ENCODE assay signal across 8 cellular contexts in the genomic region with DNA sequence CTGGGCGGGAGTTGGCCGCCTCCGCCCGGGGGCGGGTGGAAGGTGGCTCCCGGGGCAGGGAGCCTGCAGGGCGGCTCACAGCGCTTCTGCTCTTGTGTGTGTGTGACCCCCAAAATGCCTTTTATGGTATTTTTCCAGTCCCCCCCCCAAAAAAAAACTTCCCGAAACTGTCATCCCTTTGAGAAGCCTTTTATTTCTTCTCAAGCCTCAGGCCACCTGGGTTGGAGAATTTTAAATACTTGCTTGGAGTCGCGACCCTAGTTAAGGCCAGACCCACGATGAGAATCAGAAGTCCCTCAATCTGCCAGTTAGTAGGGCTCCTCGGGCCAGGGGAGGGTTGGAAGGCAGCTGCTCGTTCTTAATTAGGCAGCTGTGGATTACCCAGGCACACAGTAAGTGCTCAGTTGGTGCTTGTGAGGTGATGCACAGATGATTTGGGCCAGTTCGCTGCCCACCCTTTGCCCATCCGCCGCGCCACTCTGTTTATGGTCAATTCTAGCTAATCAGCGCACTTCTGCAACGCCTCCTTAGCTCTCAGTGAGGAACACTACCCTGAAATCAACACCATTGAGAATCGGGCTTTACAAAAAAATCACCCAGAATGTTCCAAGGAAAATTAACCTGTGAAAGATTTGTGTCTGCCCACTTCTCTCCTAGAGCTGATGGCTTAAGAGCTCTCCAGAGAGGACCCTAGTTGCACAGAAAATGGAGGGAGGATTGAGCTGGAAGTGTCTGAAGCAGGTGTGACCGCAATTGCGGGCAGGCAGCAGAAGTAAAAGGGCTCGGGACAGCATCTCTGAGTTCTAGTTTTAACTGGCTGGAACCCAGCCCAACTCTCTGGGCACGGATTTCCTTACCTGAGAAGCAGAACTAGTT. TPM values are rescaled to one million over a fixed set of nuclear protein-coding genes. Genes with fewer than 3 reads are reported as not detected.
DNase-seq lines count a peak whose midpoint lies in the region; ATAC-seq and TF ChIP-seq lines count a peak whose summit lies in the region.

No MANE protein-coding gene starts in this region.

- H3K4me3 ChIP-seq in BLaER1 treated with 17β-estradiol and CSF1 and Interleukin-3, amounts not matched to agents 10 nM and 100 nM = peak overlapping the region; percentile 70 to 89 (median 82)
- peak overlapping the region; percentile 80 to 82 for H3K4me3 ChIP-seq in SK-N-SH (ENCODE audit: low read depth in 2 of 2, low read length in 1 of 2)
- H3K4me3 ChIP-seq in fibroblast of pulmonary artery (replicated peaks; ENCODE audit: low read depth, low read length) = peak overlapping the region; percentile 76

- peaks cover 22 to 36% (median 32%) of the 10 kb centered on the region in 10 experiments for H3K4me1 ChIP-seq in BLaER1 treated with 17β-estradiol and CSF1 and Interleukin-3, amounts not matched to agents 10 nM and 100 nM
- peaks cover 11% of the 10 kb centered on the region in 2 experiments; a peak in 1 of 4 replicates for H3K4me1 ChIP-seq in SK-N-SH (ENCODE audit: control insufficient read depth in 1 of 2, insufficient read depth in 2 of 2, low read depth in 1 of 2, low read length in 1 of 2)

- H3K4me2 ChIP-seq in BLaER1 treated with 17β-estradiol and CSF1 and Interleukin-3, amounts not matched to agents 10 nM and 100 nM = peak overlapping the region; percentile 89 to 99 (median 96)
- H3K4me2 ChIP-seq in SK-N-SH = peak overlapping the region; percentile 96

- H3K9me3 ChIP-seq in BLaER1 treated with 17β-estradiol and CSF1 and Interleukin-3, amounts not matched to agents 10 nM and 100 nM (replicated peaks in 1 of 11) = peaks cover 0 to 18% (median 0%) of the 10 kb centered on the region in 11 experiments; a peak in 9 of 22 replicates
- no peaks in the 10 kb centered on the region for H3K9me3 ChIP-seq in SK-N-SH

- POLR2A ChIA-PET in SK-N-SH (lab: Yijun Ruan, JAX) = interaction anchor here (0.6 to 3.5 kb wide), 3 partner anchors 14 to 274 kb away, joined by 3 to 15 read pairs (median 3); no protein-coding TSS in a partner anchor

- H3K4me1 Mint-ChIP-seq in progenitor cell of endocrine pancreas (ENCODE audit: low read depth) = peaks cover 9% of the 10 kb centered on the region

- H3K9me2 ChIP-seq in SK-N-SH = no peaks in the 10 kb centered on the region

- H3K27me3 Mint-ChIP-seq in progenitor cell of endocrine pancreas = peaks cover 62% of the 10 kb centered on the region

- peaks cover 5 to 30% (median 24%) of the 10 kb centered on the region in 11 experiments; a peak in 16 of 22 replicates for H3K27me3 ChIP-seq in BLaER1 treated with 17β-estradiol and CSF1 and Interleukin-3, amounts not matched to agents 10 nM and 100 nM
- H3K27me3 ChIP-seq in SK-N-SH (ENCODE audit: insufficient read depth) = no peaks in the 10 kb centered on the region

- peak overlapping the region; percentile 90 for H2AFZ ChIP-seq in SK-N-SH (ENCODE audit: low read depth)

- no peaks in the 10 kb centered on the region for H3K9me3 Mint-ChIP-seq in progenitor cell of endocrine pancreas (ENCODE audit: low read depth)

- H3K4me3 Mint-ChIP-seq in progenitor cell of endocrine pancreas (ENCODE audit: low read depth) = peak overlapping the region; percentile 81

- TF ChIP-seq CTCF in SK-N-SH (IDR thresholded peaks at IDR 0.05) (no peak), fibroblast of pulmonary artery (IDR thresholded peaks at IDR 0.05; ENCODE audit: low read length, missing control alignments) (no peak), progenitor cell of endocrine pancreas (IDR thresholded peaks at IDR 0.05; ENCODE audit: unreplicated experiment) (no peak)

- H3K36me3 ChIP-seq in BLaER1 treated with 17β-estradiol and CSF1 and Interleukin-3, amounts not matched to agents 10 nM and 100 nM = peaks cover 0 to 9% (median 0%) of the 10 kb centered on the region in 11 experiments; a peak in 4 of 22 replicates
- peaks cover 0 to 4% of the 10 kb centered on the region in 2 experiments for H3K36me3 ChIP-seq in SK-N-SH (replicated peaks in 1 of 2; ENCODE audit: control insufficient read depth in 1 of 2, insufficient read depth in 2 of 2, low read length in 1 of 2)

- peaks cover 39% of the 10 kb centered on the region for H3K79me2 ChIP-seq in SK-N-SH (ENCODE audit: insufficient read depth)

- peaks cover 16% of the 10 kb centered on the region for H3F3A ChIP-seq in SK-N-SH (replicated peaks; ENCODE audit: insufficient read depth)

- peak overlapping the region in 9 of 11 experiments; percentile 46 to 71 (median 65); a peak in 17 of 22 replicates for H3K27ac ChIP-seq in BLaER1 treated with 17β-estradiol and CSF1 and Interleukin-3, amounts not matched to agents 10 nM and 100 nM
- H3K27ac ChIP-seq in SK-N-SH (ENCODE audit: low read depth in 2 of 2, low read length in 1 of 2) = peak overlapping the region in 1 of 2 experiments; percentile 41; a peak in 2 of 4 replicates

- H4K20me1 ChIP-seq in BLaER1 treated with 17β-estradiol and CSF1 and Interleukin-3, amounts not matched to agents 10 nM and 100 nM = peaks cover 0 to 17% (median 15%) of the 10 kb centered on the region in 11 experiments; a peak in 13 of 22 replicates
- peaks cover 10% of the 10 kb centered on the region for H4K20me1 ChIP-seq in SK-N-SH (ENCODE audit: insufficient read depth)

- no peak overlapping the region for H3K27ac Mint-ChIP-seq in progenitor cell of endocrine pancreas

- CTCF ChIA-PET in SK-N-SH (lab: Yijun Ruan, JAX) = interaction anchor here (0.7 to 9.1 kb wide), 15 partner anchors 10 to 380 kb away, joined by 3 to 89 read pairs (median 3); no protein-coding TSS in a partner anchor

- no peak for TF ChIP-seq RAD21 in SK-N-SH (IDR thresholded peaks at IDR 0.05; ENCODE audit: low read length)

- H3K36me3 Mint-ChIP-seq in progenitor cell of endocrine pancreas (ENCODE audit: insufficient read depth) = peaks cover 2% of the 10 kb centered on the region

- peak overlapping the region; percentile 68 to 84 (median 78) for H3K9ac ChIP-seq in BLaER1 treated with 17β-estradiol and CSF1 and Interleukin-3, amounts not matched to agents 10 nM and 100 nM
- H3K9ac ChIP-seq in SK-N-SH = peak overlapping the region; percentile 78; the same call in 1 of the 2 replicates

- no peak for TF ChIP-seq EP300 in SK-N-SH (IDR thresholded peaks at IDR 0.05; ENCODE audit: borderline replicate concordance in 1 of 2, low read depth in 1 of 2, low read length in 1 of 2)

- WGBS in SK-N-SH (ENCODE audit: low lambda C conversion rate) = 49% methylated on average over 24 of the region's 25 CpGs

- ATAC-seq in GM21447 (IDR thresholded peaks at IDR 0.05; ENCODE audit: unreplicated experiment) = peak; percentile 23

- DNase-seq in SK-N-SH (peak; percentile 44), fibroblast of pulmonary artery (ENCODE audit: low read depth) (no peak), progenitor cell of endocrine pancreas (ENCODE audit: low spot score, unreplicated experiment) (no peak), NCI-H1694 treated with DMSO at 0.1 percent for 48 hours (lab: John Stamatoyannopoulos, UW) (no peak), COLO829 (ENCODE audit: low spot score) (no peak)
- no peak for DNase-seq in central memory CD4-positive, alpha-beta T cell

TF ChIP-seq in SK-N-SH, 30 proteins besides CTCF, POLR2A, EP300 and RAD21 (continues in another document):
- no peak for TF ChIP-seq TAF1 (IDR thresholded peaks at IDR 0.05; ENCODE audit: borderline replicate concordance, low read depth, low read length)
- no peak for TF ChIP-seq EZH2phosphoT487 (IDR thresholded peaks at IDR 0.05; ENCODE audit: borderline replicate concordance, low read depth)
- TF ChIP-seq TEAD4 (IDR thresholded peaks at IDR 0.05; ENCODE audit: borderline replicate concordance, insufficient read depth) = no peak
- TF ChIP-seq, protein P1, sequence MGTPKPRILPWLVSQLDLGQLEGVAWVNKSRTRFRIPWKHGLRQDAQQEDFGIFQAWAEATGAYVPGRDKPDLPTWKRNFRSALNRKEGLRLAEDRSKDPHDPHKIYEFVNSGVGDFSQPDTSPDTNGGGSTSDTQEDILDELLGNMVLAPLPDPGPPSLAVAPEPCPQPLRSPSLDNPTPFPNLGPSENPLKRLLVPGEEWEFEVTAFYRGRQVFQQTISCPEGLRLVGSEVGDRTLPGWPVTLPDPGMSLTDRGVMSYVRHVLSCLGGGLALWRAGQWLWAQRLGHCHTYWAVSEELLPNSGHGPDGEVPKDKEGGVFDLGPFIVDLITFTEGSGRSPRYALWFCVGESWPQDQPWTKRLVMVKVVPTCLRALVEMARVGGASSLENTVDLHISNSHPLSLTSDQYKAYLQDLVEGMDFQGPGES (IDR thresholded peaks at IDR 0.05; ENCODE audit: low read depth, low read length) = no peak
- TF ChIP-seq YY1 (IDR thresholded peaks at IDR 0.05; ENCODE audit: low read depth) = no peak
- TF ChIP-seq MEF2A (IDR thresholded peaks at IDR 0.05; ENCODE audit: borderline replicate concordance, low read depth) = no peak
- TF ChIP-seq CHD2 (IDR thresholded peaks at IDR 0.05; ENCODE audit: low read length, partially characterized antibody) = no peak
- TF ChIP-seq RFX5 (IDR thresholded peaks at IDR 0.05; ENCODE audit: low read length) = no peak
- TF ChIP-seq SMC3 (IDR thresholded peaks at IDR 0.05; ENCODE audit: low read depth, low read length) = no peak
- no peak for TF ChIP-seq FOXJ3 (CRISPR knock-in tag; IDR thresholded peaks at IDR 0.05)
- TF ChIP-seq, protein P2, sequence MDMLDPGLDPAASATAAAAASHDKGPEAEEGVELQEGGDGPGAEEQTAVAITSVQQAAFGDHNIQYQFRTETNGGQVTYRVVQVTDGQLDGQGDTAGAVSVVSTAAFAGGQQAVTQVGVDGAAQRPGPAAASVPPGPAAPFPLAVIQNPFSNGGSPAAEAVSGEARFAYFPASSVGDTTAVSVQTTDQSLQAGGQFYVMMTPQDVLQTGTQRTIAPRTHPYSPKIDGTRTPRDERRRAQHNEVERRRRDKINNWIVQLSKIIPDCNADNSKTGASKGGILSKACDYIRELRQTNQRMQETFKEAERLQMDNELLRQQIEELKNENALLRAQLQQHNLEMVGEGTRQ (IDR thresholded peaks at IDR 0.05; ENCODE audit: borderline replicate concordance, low read depth, low read length) = no peak
- no peak for TF ChIP-seq GABPA (IDR thresholded peaks at IDR 0.05; ENCODE audit: low read depth)
- no peak for TF ChIP-seq MXI1 (IDR thresholded peaks at IDR 0.05; ENCODE audit: low read depth, low read length)

RNA-seq across cellular contexts. Expression of a gene that starts 0.6 kb away (rescaled TPM):
- 23.7 and 28.0 TPM in 2 replicates for polyA plus RNA-seq in SK-N-SH (2012; rRNA removed)
- polyA plus RNA-seq in SK-N-SH (2012; cell fraction: cytosol; rRNA removed) = 25.6 and 27.2 TPM in 2 replicates
- polyA plus RNA-seq in SK-N-SH (2012; cell fraction: nucleus; rRNA removed) = 11.2 and 15.2 TPM in 2 replicates
- 14.6 and 15.7 TPM in 2 replicates for total RNA-seq in progenitor cell of endocrine pancreas
